In genomic region chr13:35720690-35721554, GRCh38 we compare ENCODE assay signal across 8 cellular contexts.
DNase-seq lines count a peak whose midpoint lies in the region; ATAC-seq and TF ChIP-seq lines count a peak whose summit lies in the region.

No MANE protein-coding gene starts in this region.

- no peaks in the 10 kb centered on the region for H3K36me3 Mint-ChIP-seq in H9 (ENCODE audit: insufficient read depth in 1 of 3, low read depth in 3 of 3)
- no peaks in the 10 kb centered on the region for H3K36me3 Mint-ChIP-seq in activated T-cell treated with anti-CD3 and anti-CD28 coated beads, Interleukin-2, amount 50 U/mL, for 24 hours (ENCODE audit: low read depth)

- H2AK5ac ChIP-seq in H9 (ENCODE audit: insufficient read length, low read length) = no peak overlapping the region
- H2AK5ac ChIP-seq in trophoblast cell (ENCODE audit: low read length) = no peak overlapping the region

- H3K9me3 Mint-ChIP-seq in H9 = no peaks in the 10 kb centered on the region
- no peaks in the 10 kb centered on the region for H3K9me3 Mint-ChIP-seq in activated T-cell treated with anti-CD3 and anti-CD28 coated beads, Interleukin-2, amount 50 U/mL, for 24 hours

- no peak overlapping the region for H4K8ac ChIP-seq in H9 (replicated peaks; ENCODE audit: insufficient read length, low read depth, low read length)
- H4K8ac ChIP-seq in trophoblast cell (ENCODE audit: low read depth, low read length) = no peak overlapping the region

- H3K14ac ChIP-seq in H9 (ENCODE audit: insufficient read depth, low read length) = no peak overlapping the region
- no peak overlapping the region for H3K14ac ChIP-seq in trophoblast cell (ENCODE audit: low read length)

- H3K4me1 ChIP-seq in H9 (ENCODE audit: insufficient read depth, low read length) (no peaks in the 10 kb centered on the region), trophoblast cell (ENCODE audit: control insufficient read depth in 1 of 2, insufficient read depth in 2 of 2, low read length in 2 of 2) (peaks cover 9 to 18% of the 10 kb centered on the region in 2 experiments)

- no peak overlapping the region for H4K12ac ChIP-seq in trophoblast cell (ENCODE audit: low read depth, low read length)

- H3K27me3 Mint-ChIP-seq in H9 (ENCODE audit: low read depth) = no peaks in the 10 kb centered on the region
- peaks cover 21% of the 10 kb centered on the region for H3K27me3 Mint-ChIP-seq in activated T-cell treated with anti-CD3 and anti-CD28 coated beads, Interleukin-2, amount 50 U/mL, for 24 hours

- H3K27ac ChIP-seq in H9 (ENCODE audit: insufficient read length, low read depth, low read length) = no peak overlapping the region
- H3K27ac ChIP-seq in trophoblast cell (ENCODE audit: low read depth, low read length) = no peak overlapping the region

- H3K9me3 ChIP-seq in H9 (ENCODE audit: control insufficient read depth, low read depth, low read length) (no peaks in the 10 kb centered on the region), trophoblast cell (ENCODE audit: insufficient read depth, low read depth, low read length) (no peaks in the 10 kb centered on the region)

- no peak overlapping the region for H3K18ac ChIP-seq in H9 (ENCODE audit: insufficient read length, low read depth, low read length)
- no peak overlapping the region for H3K18ac ChIP-seq in trophoblast cell (ENCODE audit: low read length)

- no peak for ATAC-seq in GM18519 (IDR thresholded peaks at IDR 0.05; ENCODE audit: low FRiP score, unreplicated experiment)

- H2AFZ ChIP-seq in H9 (ENCODE audit: low read length) (peak overlapping the region; percentile 24), trophoblast cell (ENCODE audit: insufficient read depth, low read length, poor library complexity) (no peak overlapping the region)

- no peak overlapping the region for H2BK15ac ChIP-seq in H9 (ENCODE audit: low read depth, low read length)

- no peak overlapping the region for H3K27ac Mint-ChIP-seq in H9
- no peak overlapping the region for H3K27ac Mint-ChIP-seq in activated T-cell treated with anti-CD3 and anti-CD28 coated beads, Interleukin-2, amount 50 U/mL, for 24 hours

- H3K79me2 ChIP-seq in H9 (ENCODE audit: insufficient read depth, low read length) (no peaks in the 10 kb centered on the region), trophoblast cell (ENCODE audit: control insufficient read depth, insufficient read depth, low read length, poor library complexity) (no peaks in the 10 kb centered on the region)

- H3K27me3 ChIP-seq in H9 (ENCODE audit: insufficient read depth, low read length) (no peaks in the 10 kb centered on the region), trophoblast cell (ENCODE audit: insufficient read depth, low read length) (no peaks in the 10 kb centered on the region)

- H3K4me3 ChIP-seq in trophoblast cell (ENCODE audit: low read depth, low read length) = no peak overlapping the region

- no peak overlapping the region for H4K91ac ChIP-seq in H9 (ENCODE audit: insufficient read length, low read depth, low read length)
- H4K91ac ChIP-seq in trophoblast cell (ENCODE audit: low read depth, low read length) = no peak overlapping the region

- H3K36me3 ChIP-seq in trophoblast cell (ENCODE audit: control insufficient read depth in 1 of 2, insufficient read depth in 2 of 2, low read length in 2 of 2) = no peaks in the 10 kb centered on the region

- H4K5ac ChIP-seq in H9 (ENCODE audit: insufficient read length, low read depth, low read length) = no peak overlapping the region

- no peaks in the 10 kb centered on the region for H4K20me1 ChIP-seq in H9 (ENCODE audit: control insufficient read depth, insufficient read depth, insufficient read length)

- WGBS in H9 (ENCODE audit: extremely low coverage, insufficient read length, low lambda C conversion rate) = no CpG with 5 or more reads among the region's 21 CpGs
- WGBS in trophoblast cell (ENCODE audit: extremely low coverage, insufficient coverage, insufficient read length) = no CpG with 5 or more reads among the region's 21 CpGs

- H3K79me1 ChIP-seq in H9 (ENCODE audit: insufficient read depth, low read depth, low read length, poor library complexity, severe bottlenecking) = no peaks in the 10 kb centered on the region
- no peaks in the 10 kb centered on the region for H3K79me1 ChIP-seq in trophoblast cell (ENCODE audit: low read length)

- TF ChIP-seq CTCF in H9 (conservative IDR thresholded peaks at IDR 0.05) = peak; percentile 99

- H3K4me3 Mint-ChIP-seq in H9 = peak overlapping the region in 1 of 2 experiments; percentile 11; a peak in 1 of 5 replicates
- no peak overlapping the region for H3K4me3 Mint-ChIP-seq in activated T-cell treated with anti-CD3 and anti-CD28 coated beads, Interleukin-2, amount 50 U/mL, for 24 hours

- H3K9ac ChIP-seq in H9 (ENCODE audit: extremely low read depth, insufficient read length, low read length) (no peak overlapping the region), trophoblast cell (ENCODE audit: low read length) (no peak overlapping the region)

- no peaks in the 10 kb centered on the region for H3K23me2 ChIP-seq in H9 (ENCODE audit: insufficient read length, low read depth, low read length, poor library complexity, severe bottlenecking)

- peaks cover 3 to 9% of the 10 kb centered on the region in 2 experiments for H3K4me1 Mint-ChIP-seq in H9
- no peaks in the 10 kb centered on the region for H3K4me1 Mint-ChIP-seq in activated T-cell treated with anti-CD3 and anti-CD28 coated beads, Interleukin-2, amount 50 U/mL, for 24 hours (ENCODE audit: low read depth)

- DNase-seq in NCI-H1436 (lab: John Stamatoyannopoulos, UW) = peak; percentile 3
- DNase-seq in NCI-H1436 treated with DMSO at 0.1 percent for 48 hours (lab: John Stamatoyannopoulos, UW) = no peak
- peak; percentile 80 for DNase-seq in H9
- peak; percentile 38 for DNase-seq in NCI-H460 (ENCODE audit: extremely low read depth, low read depth)
- peak; percentile 54 for DNase-seq in activated T-cell treated with anti-CD3 and anti-CD28 coated beads, Interleukin-2, amount 50 U/mL, for 24 hours
- peak; percentile 38 for DNase-seq in globus pallidus (ENCODE audit: low spot score)
- peak; percentile 44 to 69 for DNase-seq in trophoblast cell

- no peak overlapping the region for H3K56ac ChIP-seq in H9 (ENCODE audit: insufficient read length, low read depth, low read length)

- no peak overlapping the region for H2BK120ac ChIP-seq in H9 (ENCODE audit: low read depth, low read length, poor library complexity, severe bottlenecking)
- no peak overlapping the region for H2BK120ac ChIP-seq in trophoblast cell (ENCODE audit: insufficient read depth, low read length, poor library complexity)

- no peak overlapping the region for H3T11ph ChIP-seq in H9 (ENCODE audit: low read length)

- H2BK12ac ChIP-seq in H9 (ENCODE audit: insufficient read length, low read depth, low read length) = no peak overlapping the region
- H2BK12ac ChIP-seq in trophoblast cell (ENCODE audit: low read length) = peak overlapping the region; percentile 31

- no peak overlapping the region for H2BK20ac ChIP-seq in H9 (ENCODE audit: low read depth, low read length, poor library complexity, severe bottlenecking)

- H3K4me2 ChIP-seq in H9 (ENCODE audit: insufficient read depth, insufficient read length, low read length) = peak overlapping the region; percentile 23
- peak overlapping the region; percentile 18 for H3K4me2 ChIP-seq in trophoblast cell (ENCODE audit: low read length)

- no peak overlapping the region for H3K23ac ChIP-seq in H9 (ENCODE audit: insufficient read length, low read depth, low read length)
- H3K23ac ChIP-seq in trophoblast cell (ENCODE audit: low read length) = no peak overlapping the region

- H2BK5ac ChIP-seq in H9 (ENCODE audit: insufficient read length, low read length) (no peak overlapping the region), trophoblast cell (ENCODE audit: low read depth, low read length, poor library complexity) (no peak overlapping the region)

- H3K4ac ChIP-seq in H9 (ENCODE audit: low read depth, low read length) (no peak overlapping the region), trophoblast cell (ENCODE audit: low read depth, low read length) (no peak overlapping the region)
